In the genomic region with DNA sequence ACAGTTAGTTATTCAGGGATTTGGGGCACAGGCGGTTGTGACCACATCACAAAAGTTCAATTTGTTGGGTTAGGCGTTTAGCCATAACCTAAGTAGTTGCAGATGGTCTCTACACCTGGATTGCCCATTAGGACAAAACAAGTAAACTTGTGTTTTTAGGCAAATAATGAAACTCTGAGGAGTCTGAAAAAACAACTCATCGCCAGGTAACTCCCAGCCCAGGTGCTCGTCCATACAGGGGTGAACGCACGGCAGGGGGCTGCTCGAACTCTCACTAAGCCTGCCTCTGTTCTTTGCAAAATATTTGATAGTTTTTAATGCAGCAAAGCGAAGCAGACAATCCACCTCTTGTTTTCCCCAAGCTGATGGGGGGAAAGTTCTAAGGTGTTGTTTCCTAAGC, we compare ENCODE assay signal across 11 cellular contexts. TPM values are rescaled to one million over a fixed set of nuclear protein-coding genes. Genes with fewer than 3 reads are reported as not detected.
A peak's percentile ranks its signal among the peaks of the same experiment; 100 is the strongest.
DNase-seq lines count a peak whose midpoint lies in the region; ATAC-seq, FAIRE-seq and TF ChIP-seq lines count a peak whose summit lies in the region.
"Had no signal": no experiment of that assay in that cellular context is flagged by ENCODE, and none has a peak within 500 bp of the region (broad histone marks: within the 10 kb centered on the region; RNA-seq: fewer than 3 reads in every experiment).

No MANE protein-coding gene starts in this region.

- TF ChIP-seq CTCF in GM06990 (IDR thresholded peaks at IDR 0.05; ENCODE audit: insufficient read depth, low read length, poor library complexity, severe bottlenecking) (no peak), nephron progenitor cell (IDR thresholded peaks at IDR 0.05) (no peak), pancreas (IDR thresholded peaks at IDR 0.05) (no peak)

- peak overlapping the region; percentile 93 for H3K4me3 Mint-ChIP-seq in activated naive CD8-positive, alpha-beta T cell treated with anti-CD3 and anti-CD28 coated beads for 36 hours
- H3K4me3 Mint-ChIP-seq in nephron progenitor cell: peak overlapping the region; percentile 77

- no peaks in the 10 kb centered on the region for H3K27me3 ChIP-seq in GM06990 (replicated peaks; ENCODE audit: control insufficient read depth, insufficient read depth, low read length)
- no peaks in the 10 kb centered on the region for H3K27me3 ChIP-seq in pancreas

- H3K4me1 Mint-ChIP-seq in activated naive CD8-positive, alpha-beta T cell treated with anti-CD3 and anti-CD28 coated beads for 36 hours: peaks cover 52% of the 10 kb centered on the region
- peaks cover 83% of the 10 kb centered on the region for H3K4me1 Mint-ChIP-seq in nephron progenitor cell

- peaks cover 44% of the 10 kb centered on the region for H3K36me3 Mint-ChIP-seq in activated naive CD8-positive, alpha-beta T cell treated with anti-CD3 and anti-CD28 coated beads for 36 hours
- no peaks in the 10 kb centered on the region for H3K36me3 Mint-ChIP-seq in nephron progenitor cell (ENCODE audit: low read depth)

- peak overlapping the region; percentile 97 for H3K27ac Mint-ChIP-seq in activated naive CD8-positive, alpha-beta T cell treated with anti-CD3 and anti-CD28 coated beads for 36 hours
- no peak overlapping the region for H3K27ac Mint-ChIP-seq in nephron progenitor cell

- ATAC-seq in pancreas (no peak), GM21786 (IDR thresholded peaks at IDR 0.05; ENCODE audit: unreplicated experiment) (no peak)

- H3K9me3 ChIP-seq in KOPT-K1 (ENCODE audit: insufficient read depth, low read length, poor library complexity, severe bottlenecking) (no peaks in the 10 kb centered on the region), pancreas (no peaks in the 10 kb centered on the region)

- H3K36me3 ChIP-seq in GM06990 (ENCODE audit: control insufficient read depth, insufficient read depth, low read length): no peaks in the 10 kb centered on the region
- peaks cover 28% of the 10 kb centered on the region for H3K36me3 ChIP-seq in KOPT-K1 (ENCODE audit: insufficient read depth, low read length)
- no peaks in the 10 kb centered on the region for H3K36me3 ChIP-seq in pancreas

- FAIRE-seq in pancreas (lab: Jason Lieb, UNC): no peak
- FAIRE-seq: frontal cortex had no signal

- H3K27ac ChIP-seq in KOPT-K1 (ENCODE audit: low read depth, low read length, poor library complexity, severe bottlenecking) (peak overlapping the region; percentile 96), pancreas (no peak overlapping the region)
- H3K27ac ChIP-seq: dorsolateral prefrontal cortex, parathyroid adenoma had no signal

- DNase-seq in GM06990 (ENCODE audit: extremely low read depth, insufficient read length): no peak
- DNase-seq in activated naive CD8-positive, alpha-beta T cell treated with anti-CD3 and anti-CD28 coated beads for 36 hours: no peak
- no peak for DNase-seq in nephron progenitor cell
- no peak for DNase-seq in pancreas
- no peak for DNase-seq in iPS-NIHi11 (ENCODE audit: low spot score)
- DNase-seq: dorsolateral prefrontal cortex had no signal

- WGBS in pancreas, 2 donors: 93 to 95% methylated on average over 8 of the region's 8 CpGs

- H3K4me3 ChIP-seq in GM06990 (replicated peaks; ENCODE audit: low read depth, low read length) (peak overlapping the region; percentile 89), pancreas (no peak overlapping the region)

- peaks cover 0 to 13% (median 5%) of the 10 kb centered on the region in 3 donors for H3K4me1 ChIP-seq in pancreas
- H3K4me1 ChIP-seq: parathyroid adenoma had no signal

- peaks cover 3% of the 10 kb centered on the region for H3K27me3 Mint-ChIP-seq in activated naive CD8-positive, alpha-beta T cell treated with anti-CD3 and anti-CD28 coated beads for 36 hours
- H3K27me3 Mint-ChIP-seq in nephron progenitor cell (ENCODE audit: low read depth, poor library complexity): peaks cover 5% of the 10 kb centered on the region

- no peaks in the 10 kb centered on the region for H3K9me3 Mint-ChIP-seq in activated naive CD8-positive, alpha-beta T cell treated with anti-CD3 and anti-CD28 coated beads for 36 hours
- H3K9me3 Mint-ChIP-seq in nephron progenitor cell: no peaks in the 10 kb centered on the region

- intact Hi-C loops in pancreas (cut with DNase I): no loop called here

RNA-seq across cellular contexts. Expression of a gene that starts 0.6 kb away (rescaled TPM):
- 100 to 1,000 TPM; 112 to 114 TPM for total RNA-seq in activated naive CD8-positive, alpha-beta T cell treated with anti-CD3 and anti-CD28 coated beads for 36 hours
- 1 to 10 TPM in 3 of 6 donors, under 1 TPM in 3; 0.08 to 1.8 (median 0.85) TPM for total RNA-seq in pancreas
- under 1 TPM; 0.09 to 0.11 TPM for polyA plus RNA-seq in pancreas
- total RNA-seq: M059J had no signal

Comparison
In these comparisons a context has a peak if more than half of its experiments do, and no peak if none do; other contexts are left out.
1. RNA of a gene that starts 0.6 kb away (total RNA-seq): 112 to 114 TPM in activated naive CD8-positive, alpha-beta T cell treated with anti-CD3 and anti-CD28 coated beads for 36 hours; 0.08 to 1.8 TPM in pancreas; every median in the first group is over 10 times any median in the second.